19 cellular contexts compared by ENCODE assay signal in genomic region chr14:75685910-75686309, GRCh38. TPM values are rescaled to one million over a fixed set of nuclear protein-coding genes. Genes with fewer than 3 reads are reported as not detected.
DNase-seq lines count a peak whose midpoint lies in the region; ATAC-seq, FAIRE-seq and TF ChIP-seq lines count a peak whose summit lies in the region.
"Had no signal": no experiment of that assay in that cellular context is flagged by ENCODE, and none has a peak within 500 bp of the region (broad histone marks: within the 10 kb centered on the region; RNA-seq: fewer than 3 reads in every experiment).

No MANE protein-coding gene starts in this region.

- in situ Hi-C loops in HepG2 (cut with HindIII; ENCODE audit: extremely low pct_ligation_motif_present, low pct_unique_long_range_greater_than_20kb) = no loop called here

- WGBS in liver = 36% methylated on average over 2 of the region's 2 CpGs
- 61% methylated on average over 2 of the region's 2 CpGs for WGBS in HepG2 (ENCODE audit: low lambda C conversion rate)

- POLR2A ChIA-PET in HepG2 (lab: Yijun Ruan, JAX) = no interaction called here

- TF ChIP-seq POLR2A in HepG2 (IDR thresholded peaks at IDR 0.05; ENCODE audit: insufficient read depth in 1 of 2, low read depth in 2 of 2, low read length in 2 of 2) (no peak), GM12891 (IDR thresholded peaks at IDR 0.05; ENCODE audit: low read depth, low read length) (no peak)

- H3F3A ChIP-seq in neural progenitor cell (ENCODE audit: low read depth) = no peaks in the 10 kb centered on the region

- H3K36me3 Mint-ChIP-seq in neural progenitor cell = peaks cover 23% of the 10 kb centered on the region

- H3K27ac Mint-ChIP-seq in neural progenitor cell = no peak overlapping the region
- H3K27ac Mint-ChIP-seq: B cell; CD4-positive, alpha-beta T cell; CD8-positive, alpha-beta T cell had no signal

- no peak overlapping the region for H3K4me2 ChIP-seq in HepG2 (ENCODE audit: low read depth, low read length)
- H3K4me2 ChIP-seq in neural progenitor cell = no peak overlapping the region
- H3K4me2 ChIP-seq: A549; BLaER1 treated with 17β-estradiol and CSF1 and Interleukin-3, amounts not matched to agents 10 nM and 100 nM had no signal

- DNase-seq in HepG2 (ENCODE audit: low spot score) (no peak), GM12891 (ENCODE audit: insufficient read length, low spot score) (no peak), neural progenitor cell (ENCODE audit: low spot score) (no peak), NCI-H510A (lab: John Stamatoyannopoulos, UW) (no peak)
- DNase-seq: AML-193; CD4-positive, alpha-beta T cell; CD8-positive, alpha-beta T cell; DMS79 treated with DMSO at 0.1 percent for 48 hours; GF-D8 had no signal

- H3K9ac ChIP-seq in liver (ENCODE audit: low read depth in 1 of 2, low read length in 2 of 2) (no peak overlapping the region), HepG2 (ENCODE audit: insufficient read depth, low read depth, low read length) (no peak overlapping the region), neural progenitor cell (no peak overlapping the region)
- H3K9ac ChIP-seq: BLaER1 treated with 17β-estradiol and CSF1 and Interleukin-3, amounts not matched to agents 10 nM and 100 nM had no signal

- H3K4me3 Mint-ChIP-seq in neural progenitor cell = no peak overlapping the region
- H3K4me3 Mint-ChIP-seq: B cell; CD4-positive, alpha-beta T cell; CD8-positive, alpha-beta T cell had no signal

- ATAC-seq in HepG2 = no peak
- ATAC-seq: A549; CD8-positive, alpha-beta T cell had no signal

- TF ChIP-seq CTCF in liver (IDR thresholded peaks at IDR 0.05; ENCODE audit: low read depth, low read length, missing input control) (no peak), HepG2 (CRISPR knock-in tag; IDR thresholded peaks at IDR 0.05) (no peak), neural progenitor cell (IDR thresholded peaks at IDR 0.05) (no peak)

- no peak overlapping the region for H2AFZ ChIP-seq in HepG2 (ENCODE audit: low read length)
- no peak overlapping the region for H2AFZ ChIP-seq in neural progenitor cell (replicated peaks)

- H3K4me3 ChIP-seq in liver (ENCODE audit: low read depth in 1 of 3, low read length in 3 of 3) (no peak overlapping the region), HepG2 (replicated peaks in 1 of 3; ENCODE audit: insufficient read depth in 1 of 3, low read depth in 2 of 3, low read length in 3 of 3) (no peak overlapping the region), neural progenitor cell (no peak overlapping the region)
- H3K4me3 ChIP-seq: A549; BLaER1 treated with 17β-estradiol and CSF1 and Interleukin-3, amounts not matched to agents 10 nM and 100 nM had no signal

- H3K9me3 ChIP-seq in liver (ENCODE audit: control insufficient read depth in 4 of 4, low read length in 3 of 4) = no peaks in the 10 kb centered on the region
- H3K9me3 ChIP-seq in HepG2 (ENCODE audit: low read length) = no peaks in the 10 kb centered on the region
- H3K9me3 ChIP-seq in neural progenitor cell (ENCODE audit: low read depth) = no peaks in the 10 kb centered on the region
- H3K9me3 ChIP-seq: A549; BLaER1 treated with 17β-estradiol and CSF1 and Interleukin-3, amounts not matched to agents 10 nM and 100 nM had no signal

- H3K27me3 ChIP-seq in liver (ENCODE audit: control insufficient read depth in 4 of 4, insufficient read depth in 4 of 4, low read length in 3 of 4) (no peaks in the 10 kb centered on the region), HepG2 (ENCODE audit: control insufficient read depth in 1 of 2, insufficient read depth in 2 of 2, low read length in 2 of 2) (no peaks in the 10 kb centered on the region), neural progenitor cell (no peaks in the 10 kb centered on the region)
- H3K27me3 ChIP-seq: BLaER1 treated with 17β-estradiol and CSF1 and Interleukin-3, amounts not matched to agents 10 nM and 100 nM had no signal

- BruUV-seq in HepG2 (replicated peaks; lab: Mats Ljungman, UMichigan) = no TSS peak

- H3K36me3 ChIP-seq in liver (ENCODE audit: control insufficient read depth in 4 of 4, insufficient read depth in 3 of 4, low read depth in 1 of 4, low read length in 3 of 4) (peaks cover 0 to 28% (median 14%) of the 10 kb centered on the region in 4 donors), HepG2 (replicated peaks in 1 of 2; ENCODE audit: control insufficient read depth in 1 of 2, insufficient read depth in 2 of 2, low read length in 2 of 2) (peaks cover 9 to 35% of the 10 kb centered on the region in 2 experiments; a peak in 4 of 5 replicates), neural progenitor cell (no peaks in the 10 kb centered on the region)

- H3K27ac ChIP-seq in liver (ENCODE audit: low read depth in 1 of 2, low read length in 2 of 2) (no peak overlapping the region), HepG2 (ENCODE audit: extremely low read length, insufficient read depth, low read length) (no peak overlapping the region), neural progenitor cell (no peak overlapping the region)
- H3K27ac ChIP-seq: 22Rv1; A549; BLaER1 treated with 17β-estradiol and CSF1 and Interleukin-3, amounts not matched to agents 10 nM and 100 nM; C4-2B had no signal

- no peaks in the 10 kb centered on the region for H3K4me1 Mint-ChIP-seq in neural progenitor cell
- H3K4me1 Mint-ChIP-seq: B cell had no signal

- TF ChIP-seq EP300 in HepG2 (IDR thresholded peaks at IDR 0.05; ENCODE audit: low read depth in 2 of 2, low read length in 2 of 2) (no peak), HepG2 (CRISPR knock-in tag; IDR thresholded peaks at IDR 0.05; ENCODE audit: borderline replicate concordance) (no peak)

- peaks cover 0 to 9% (median 4%) of the 10 kb centered on the region in 4 donors for H3K4me1 ChIP-seq in liver (ENCODE audit: control insufficient read depth in 4 of 4, insufficient read depth in 4 of 4, low read length in 3 of 4)
- no peaks in the 10 kb centered on the region for H3K4me1 ChIP-seq in HepG2 (ENCODE audit: insufficient read depth, low read length)
- no peaks in the 10 kb centered on the region for H3K4me1 ChIP-seq in neural progenitor cell
- H3K4me1 ChIP-seq: A549; BLaER1 treated with 17β-estradiol and CSF1 and Interleukin-3, amounts not matched to agents 10 nM and 100 nM had no signal

- no peaks in the 10 kb centered on the region for H4K20me1 ChIP-seq in HepG2 (ENCODE audit: insufficient read depth, low read length)
- no peaks in the 10 kb centered on the region for H4K20me1 ChIP-seq in neural progenitor cell (ENCODE audit: low read depth)
- H4K20me1 ChIP-seq: BLaER1 treated with 17β-estradiol and CSF1 and Interleukin-3, amounts not matched to agents 10 nM and 100 nM had no signal

- TF ChIP-seq RAD21 in liver (IDR thresholded peaks at IDR 0.05) (no peak), HepG2 (CRISPR knock-in tag; IDR thresholded peaks at IDR 0.05) (no peak)

- FAIRE-seq in HepG2 (lab: Jason Lieb, UNC) = no peak
- peak; percentile 54 for FAIRE-seq in GM12891 (lab: Jason Lieb, UNC)
- FAIRE-seq: A549, D721Med, G401.6, GM12892, GM18507 had no signal

- H3K79me2 ChIP-seq in HepG2 (ENCODE audit: insufficient read depth, low read length) (no peaks in the 10 kb centered on the region), neural progenitor cell (ENCODE audit: low read depth) (no peaks in the 10 kb centered on the region)

- H3K9me3 Mint-ChIP-seq in neural progenitor cell = no peaks in the 10 kb centered on the region
- H3K9me3 Mint-ChIP-seq: CD4-positive, alpha-beta T cell; CD8-positive, alpha-beta T cell had no signal

- no peaks in the 10 kb centered on the region for H3K27me3 Mint-ChIP-seq in neural progenitor cell (ENCODE audit: insufficient read depth, low read depth)
- H3K27me3 Mint-ChIP-seq: B cell; CD4-positive, alpha-beta T cell had no signal

- CTCF ChIA-PET in HepG2 (lab: Yijun Ruan, JAX; ENCODE audit: low intra/inter-chr PET ratio, low total read pairs) = no interaction called here

- intact Hi-C loops in HepG2 (cut with micrococcal nuclease; ENCODE audit: unreplicated experiment) = no loop called here

RNA-seq across cellular contexts. Expression of gene TTLL5, which starts 24.9 kb away (rescaled TPM):
- 10 to 100 TPM; 14.0 to 14.2 TPM for total RNA-seq in liver
- polyA plus RNA-seq in liver = 1 to 10 TPM; 4.3 to 5.7 TPM
- 18.8 and 22.0 TPM in 2 replicates for total RNA-seq in HepG2 (2016; rRNA removed; fragmentation: Illumina TruSeq; extraction: Trizol)
- total RNA-seq in HepG2 (2016; cell fraction: cytosol; rRNA removed; fragmentation: Illumina TruSeq; extraction: Trizol; ENCODE audit: low read depth) = 11.0 and 13.0 TPM in 2 replicates
- total RNA-seq in HepG2 (2016; cell fraction: insoluble cytoplasmic fraction; rRNA removed; fragmentation: Illumina TruSeq; extraction: Trizol) = 18.4 and 19.9 TPM in 2 replicates
- total RNA-seq in HepG2 (2016; cell fraction: membrane; rRNA removed; fragmentation: Illumina TruSeq; extraction: Trizol) = 15.7 and 19.1 TPM in 2 replicates
- 48.7 and 50.9 TPM in 2 replicates for total RNA-seq in HepG2 (2016; cell fraction: nucleus; rRNA removed; fragmentation: Illumina TruSeq; extraction: Trizol)
- 9.5 and 11.8 TPM in 2 replicates for polyA plus RNA-seq in HepG2 (2011; rRNA removed)
- 7.3 and 8.3 TPM in 2 replicates for polyA plus RNA-seq in HepG2 (2011; cell fraction: cytosol; rRNA removed)
- 11.3 and 11.7 TPM in 2 replicates for polyA plus RNA-seq in HepG2 (2011; cell fraction: nucleus; rRNA removed)
- 10.1 and 11.0 TPM in 2 replicates for polyA plus RNA-seq in HepG2 (2012)
- polyA plus RNA-seq in HepG2 (2016; cell fraction: cytosol; fragmentation: Illumina TruSeq; extraction: Trizol; ENCODE audit: low read depth) = 5.1 and 5.9 TPM in 2 replicates
- 23.6 and 26.9 TPM in 2 replicates for polyA plus RNA-seq in HepG2 (2016; cell fraction: insoluble cytoplasmic fraction; fragmentation: Illumina TruSeq; extraction: Trizol; ENCODE audit: low read depth)
- polyA plus RNA-seq in HepG2 (2016; cell fraction: membrane; fragmentation: Illumina TruSeq; extraction: Trizol; ENCODE audit: low read depth) = 15.3 and 15.6 TPM in 2 replicates
- 18.3 and 22.1 TPM in 2 replicates for polyA plus RNA-seq in HepG2 (2016; cell fraction: nucleus; fragmentation: Illumina TruSeq; extraction: Trizol; ENCODE audit: insufficient read depth, low read depth)
- 29.7 and 74.9 TPM in 2 replicates for polyA minus RNA-seq in HepG2 (2011; rRNA and poly(A)+ RNA removed; ENCODE audit: low replicate concordance)
- 13.5 and 18.4 TPM in 2 replicates for polyA minus RNA-seq in HepG2 (2011; cell fraction: cytosol; rRNA and poly(A)+ RNA removed)
- 88.6 and 109 TPM in 2 replicates for polyA minus RNA-seq in HepG2 (2011; cell fraction: nucleus; rRNA and poly(A)+ RNA removed)
- polyA plus RNA-seq in GM12891 (2012; ENCODE audit: low read depth, missing spikeins) = 11.5 TPM
- 27.1 and 61.4 TPM in 2 replicates for total RNA-seq in neural progenitor cell (ENCODE audit: low replicate concordance)

RNA-seq across cellular contexts. Expression of gene ERG28, which starts 25.2 kb away (rescaled TPM):
- total RNA-seq in liver (10 to 100 TPM; 17.1 to 17.6 TPM), HepG2 (2016; rRNA removed; fragmentation: Illumina TruSeq; extraction: Trizol) (21.5 and 27.3 TPM in 2 replicates), neural progenitor cell (ENCODE audit: low replicate concordance) (29.3 and 31.2 TPM in 2 replicates)
- polyA plus RNA-seq in liver (10 to 100 TPM; 40.9 to 43.5 TPM), HepG2 (2011; rRNA removed) (32.3 and 34.7 TPM in 2 replicates)
- 16.0 and 22.3 TPM in 2 replicates for total RNA-seq in HepG2 (2016; cell fraction: cytosol; rRNA removed; fragmentation: Illumina TruSeq; extraction: Trizol; ENCODE audit: low read depth)
- 21.0 and 26.7 TPM in 2 replicates for total RNA-seq in HepG2 (2016; cell fraction: insoluble cytoplasmic fraction; rRNA removed; fragmentation: Illumina TruSeq; extraction: Trizol)
- total RNA-seq in HepG2 (2016; cell fraction: membrane; rRNA removed; fragmentation: Illumina TruSeq; extraction: Trizol) = 22.9 and 30.8 TPM in 2 replicates
- 20.8 and 22.6 TPM in 2 replicates for total RNA-seq in HepG2 (2016; cell fraction: nucleus; rRNA removed; fragmentation: Illumina TruSeq; extraction: Trizol)
- 26.1 and 37.7 TPM in 2 replicates for polyA plus RNA-seq in HepG2 (2011; cell fraction: cytosol; rRNA removed)
- polyA plus RNA-seq in HepG2 (2011; cell fraction: nucleus; rRNA removed) = 5.1 and 9.0 TPM in 2 replicates
- polyA plus RNA-seq in HepG2 (2012) = 25.0 and 31.3 TPM in 2 replicates
- 30.9 and 48.9 TPM in 2 replicates for polyA plus RNA-seq in HepG2 (2016; cell fraction: cytosol; fragmentation: Illumina TruSeq; extraction: Trizol; ENCODE audit: low read depth)
- polyA plus RNA-seq in HepG2 (2016; cell fraction: insoluble cytoplasmic fraction; fragmentation: Illumina TruSeq; extraction: Trizol; ENCODE audit: low read depth) = 45.2 and 45.6 TPM in 2 replicates
- polyA plus RNA-seq in HepG2 (2016; cell fraction: membrane; fragmentation: Illumina TruSeq; extraction: Trizol; ENCODE audit: low read depth) = 42.1 and 53.5 TPM in 2 replicates
- 59.5 and 64.5 TPM in 2 replicates for polyA plus RNA-seq in HepG2 (2016; cell fraction: nucleus; fragmentation: Illumina TruSeq; extraction: Trizol; ENCODE audit: insufficient read depth, low read depth)
- 20.1 and 27.6 TPM in 2 replicates for polyA minus RNA-seq in HepG2 (2011; rRNA and poly(A)+ RNA removed; ENCODE audit: low replicate concordance)
- polyA minus RNA-seq in HepG2 (2011; cell fraction: cytosol; rRNA and poly(A)+ RNA removed) = 7.5 and 9.6 TPM in 2 replicates
- polyA minus RNA-seq in HepG2 (2011; cell fraction: nucleus; rRNA and poly(A)+ RNA removed) = 7.2 and 9.6 TPM in 2 replicates
- 20.1 TPM for polyA plus RNA-seq in GM12891 (2012; ENCODE audit: low read depth, missing spikeins)
